Comparison of ENCODE assay signal across 8 cellular contexts in genomic region chr21:39387461-39388037, GRCh38. TPM values are rescaled to one million over a fixed set of nuclear protein-coding genes. Genes with fewer than 3 reads are reported as not detected.
DNase-seq lines count a peak whose midpoint lies in the region; ATAC-seq and TF ChIP-seq lines count a peak whose summit lies in the region.

No MANE protein-coding gene starts in this region.

- CTCF ChIA-PET in activated B cell treated with CpG ODN at 0.5 μM for 24 hours (lab: Charles Lee), result interaction anchor here (0.9 to 1.4 kb wide), 6 partner anchors 14 to 653 kb away, joined by 3 to 11 read pairs (median 4); partner anchors contain the start of gene BRWD1

- peak overlapping the region; percentile 52 for H3K27ac ChIP-seq in caudate nucleus (ENCODE audit: low read depth, low read length)

- H3K27me3 Mint-ChIP-seq in activated B cell treated with CpG ODN at 0.5 μM for 24 hours, result no peaks in the 10 kb centered on the region

- DNase-seq in DMS53 (lab: John Stamatoyannopoulos, UW) (peak; percentile 89), NCI-H2227 treated with DMSO at 0.1 percent for 48 hours (lab: John Stamatoyannopoulos, UW) (peak; percentile 49), activated B cell treated with CpG ODN at 0.5 μM for 24 hours (peak; percentile 84), caudate nucleus (lab: John Stamatoyannopoulos, UW) (peak in 60 of 61 donors; percentile 39 to 92 (median 82)), inferior parietal cortex (ENCODE audit: extremely low spot score) (peak; percentile 90), smooth muscle cell of the brain vasculature (ENCODE audit: low read depth, low spot score) (peak; percentile 69)

- H3K4me3 Mint-ChIP-seq in activated B cell treated with CpG ODN at 0.5 μM for 24 hours, result peak overlapping the region; percentile 82

- intact Hi-C loops in activated B cell treated with CpG ODN at 0.5 μM for 24 hours (cut with micrococcal nuclease), result loop anchor here (1.0 to 5.0 kb wide), 8 partner anchors 14 to 880 kb away; partner anchors contain the start of genes HMGN1, LCA5L and PSMG1

- peaks cover 19% of the 10 kb centered on the region for H3K36me3 Mint-ChIP-seq in activated B cell treated with CpG ODN at 0.5 μM for 24 hours (ENCODE audit: low read depth)

- H3K9me3 Mint-ChIP-seq in activated B cell treated with CpG ODN at 0.5 μM for 24 hours, result no peaks in the 10 kb centered on the region

- no peak for TF ChIP-seq CTCF in activated B cell treated with CpG ODN at 0.5 μM for 24 hours (IDR thresholded peaks at IDR 0.05)

- POLR2A ChIA-PET in activated B cell treated with CpG ODN at 0.5 μM for 24 hours (lab: Charles Lee), result interaction anchor here (0.6 to 1.6 kb wide), 8 partner anchors 17 to 204 kb away, joined by 3 to 19 read pairs (median 10); partner anchors contain the start of genes BRWD1 and PSMG1

- ATAC-seq in HG02588 (IDR thresholded peaks at IDR 0.05; ENCODE audit: unreplicated experiment) (peak; percentile 49), activated B cell treated with CpG ODN at 0.5 μM for 24 hours (ENCODE audit: low read depth) (peak; percentile 65), GM19395 (IDR thresholded peaks at IDR 0.05; ENCODE audit: unreplicated experiment) (no peak)

- H3K27ac Mint-ChIP-seq in activated B cell treated with CpG ODN at 0.5 μM for 24 hours, result peak overlapping the region; percentile 75

- peaks cover 26% of the 10 kb centered on the region for H3K4me1 Mint-ChIP-seq in activated B cell treated with CpG ODN at 0.5 μM for 24 hours

RNA-seq across cellular contexts. Expression of gene HMGN1, which starts 38.7 kb away (rescaled TPM):
- 344 and 443 TPM in 2 replicates for total RNA-seq in activated B cell treated with CpG ODN at 0.5 μM for 24 hours

RNA-seq across cellular contexts. Expression of gene LCA5L, which starts 58.0 kb away (rescaled TPM):
- total RNA-seq in activated B cell treated with CpG ODN at 0.5 μM for 24 hours, result 0.33 and 0.86 TPM in 2 replicates
